ENCODE assay signal across 16 cellular contexts in genomic region chr12:81333812-81334211, GRCh38.
A peak's percentile ranks its signal among the peaks of the same experiment; 100 is the strongest.
DNase-seq lines count a peak whose midpoint lies in the region; ATAC-seq, FAIRE-seq and TF ChIP-seq lines count a peak whose summit lies in the region.
"Had no signal": no experiment of that assay in that cellular context is flagged by ENCODE, and none has a peak within 500 bp of the region (broad histone marks: within the 10 kb centered on the region; RNA-seq: fewer than 3 reads in every experiment).

No MANE protein-coding gene starts in this region.

- ATAC-seq in left ventricle myocardium superior, result peak; percentile 51
- ATAC-seq: GM23338, HCT116 had no signal

- peak; percentile 90 for FAIRE-seq in D721Med (lab: Jason Lieb, UNC)
- FAIRE-seq: GM12891, GM18507 had no signal

- DNase-seq in left ventricle myocardium superior, result no peak
- no peak for DNase-seq in cardiac septum (ENCODE audit: low spot score)
- no peak for DNase-seq in D721Med (ENCODE audit: insufficient read length, low spot score)
- DNase-seq in LoVo (ENCODE audit: low spot score), result no peak
- no peak for DNase-seq in NCI-H510A (lab: John Stamatoyannopoulos, UW)
- DNase-seq: CD4-positive, alpha-beta T cell; CD8-positive, alpha-beta memory T cell; DMS53; DMS79 treated with DMSO at 0.1 percent for 48 hours; GF-D8; H9 had no signal

- H3K27ac ChIP-seq in temporal lobe (ENCODE audit: low read depth, low read length), result peak overlapping the region; percentile 82

- TF ChIP-seq CTCF in D721Med (IDR thresholded peaks at IDR 0.05; ENCODE audit: insufficient read depth, missing control alignments), result no peak

- intact Hi-C loops in left ventricle myocardium superior (cut with micrococcal nuclease) (no loop called here), cardiac septum (cut with DNase I) (no loop called here)
